Comparison of ENCODE assay signal across 24 cellular contexts in genomic region chr16:86762035-86762550, GRCh38.
A peak's percentile ranks its signal among the peaks of the same experiment; 100 is the strongest.
DNase-seq lines count a peak whose midpoint lies in the region; ATAC-seq and TF ChIP-seq lines count a peak whose summit lies in the region.
"Had no signal": no experiment of that assay in that cellular context is flagged by ENCODE, and none has a peak within 500 bp of the region (broad histone marks: within the 10 kb centered on the region; RNA-seq: fewer than 3 reads in every experiment).

No MANE protein-coding gene starts in this region.

- H3K36me3 ChIP-seq in brain microvascular endothelial cell (replicated peaks), result no peaks in the 10 kb centered on the region
- H3K36me3 ChIP-seq in mesenchymal stem cell (ENCODE audit: control insufficient read depth in 1 of 2, insufficient read depth in 2 of 2, low read depth in 1 of 2, low read length in 2 of 2), result no peaks in the 10 kb centered on the region
- H3K36me3 ChIP-seq in tibial artery, result no peaks in the 10 kb centered on the region
- H3K36me3 ChIP-seq: thyroid gland had no signal

- in situ Hi-C loops in brain microvascular endothelial cell (cut with HindIII; ENCODE audit: low pct_ligation_motif_present, low sequenced_read_pairs), result loop anchor here (25.0 kb wide), 1 partner anchor 175 kb away; the partner anchor contains the start of gene FOXL1

- no peak for TF ChIP-seq CTCF in brain microvascular endothelial cell (IDR thresholded peaks at IDR 0.05; ENCODE audit: low read depth, low read length, missing control alignments)
- TF ChIP-seq CTCF in tibial artery (IDR thresholded peaks at IDR 0.05), result no peak

- H2BK12ac ChIP-seq in mesenchymal stem cell (ENCODE audit: low read length in 2 of 2), result no peak overlapping the region

- H3K79me1 ChIP-seq in mesenchymal stem cell (replicated peaks; ENCODE audit: low read length, poor library complexity, severe bottlenecking), result no peaks in the 10 kb centered on the region

- H3K9me3 ChIP-seq in mesenchymal stem cell (ENCODE audit: control insufficient read depth, low read length) (peaks cover 4% of the 10 kb centered on the region), tibial artery (no peaks in the 10 kb centered on the region)
- H3K9me3 ChIP-seq: thyroid gland had no signal

- no peak overlapping the region for H3K4me2 ChIP-seq in mesenchymal stem cell (ENCODE audit: low read length, poor library complexity, severe bottlenecking)

- no peak overlapping the region for H3K4ac ChIP-seq in mesenchymal stem cell (ENCODE audit: low read depth in 1 of 2, low read length in 2 of 2)

- H3K27me3 ChIP-seq in brain microvascular endothelial cell (replicated peaks) (no peaks in the 10 kb centered on the region), mesenchymal stem cell (ENCODE audit: control insufficient read depth in 1 of 2, insufficient read depth in 1 of 2, low read length in 2 of 2) (peaks cover 0 to 82% of the 10 kb centered on the region in 2 experiments), tibial artery (no peaks in the 10 kb centered on the region)
- H3K27me3 ChIP-seq: thyroid gland had no signal

- WGBS in mesenchymal stem cell, result 76% methylated on average over 10 of the region's 10 CpGs

- H3K4me3 ChIP-seq in brain microvascular endothelial cell (ENCODE audit: low read depth, low read length) (no peak overlapping the region), mesenchymal stem cell (ENCODE audit: insufficient read depth in 1 of 2, low read depth in 1 of 2, low read length in 2 of 2) (peak overlapping the region in 1 of 2 experiments; percentile 75), tibial artery (peak overlapping the region; percentile 27 to 31)
- H3K4me3 ChIP-seq: lung, thyroid gland had no signal

- no peak overlapping the region for H2AK5ac ChIP-seq in mesenchymal stem cell (ENCODE audit: low read length, severe bottlenecking)

- H2BK15ac ChIP-seq in mesenchymal stem cell (ENCODE audit: low read depth, poor library complexity, severe bottlenecking), result no peak overlapping the region

- no peak overlapping the region for H2BK120ac ChIP-seq in mesenchymal stem cell (ENCODE audit: low read depth, low read length)

- H3K4me1 ChIP-seq in mesenchymal stem cell (ENCODE audit: control insufficient read depth, insufficient read depth, low read depth, low read length) (peaks cover 10% of the 10 kb centered on the region), tibial artery (peaks cover 0 to 17% (median 9%) of the 10 kb centered on the region in 4 donors)
- H3K4me1 ChIP-seq: thyroid gland had no signal

- H4K8ac ChIP-seq in mesenchymal stem cell (ENCODE audit: low read length), result no peak overlapping the region

- no peak overlapping the region for H4K91ac ChIP-seq in mesenchymal stem cell (ENCODE audit: low read length)

- no peak overlapping the region for H3K23ac ChIP-seq in mesenchymal stem cell (ENCODE audit: low read length in 2 of 2)

- no peak overlapping the region for H3K18ac ChIP-seq in mesenchymal stem cell (ENCODE audit: low read depth in 1 of 2, low read length in 2 of 2)

- peak; percentile 54 for DNase-seq in cardiac septum (ENCODE audit: low spot score)
- no peak for DNase-seq in left cardiac atrium
- no peak for DNase-seq in brain microvascular endothelial cell
- no peak for DNase-seq in mesenchymal stem cell
- peak in 1 of 2 donors; percentile 57 for DNase-seq in tibial artery
- DNase-seq in AML-193 (lab: John Stamatoyannopoulos, UW), result no peak
- DNase-seq in iPS-NIHi7 (ENCODE audit: extremely low spot score), result no peak
- DNase-seq: activated CD8-positive, alpha-beta T cell treated with anti-CD3 and anti-CD28 coated beads for 36 hours; activated T-cell treated with anti-CD3 and anti-CD28 coated beads, Interleukin-2, amount 50 U/mL, for 48 hours; DMS153; dorsolateral prefrontal cortex; erythroblast; naive B cell; NCI-H2081 treated with DMSO at 0.1 percent for 48 hours; NCI-H526; SHP77 treated with DMSO at 0.1 percent for 48 hours; T-helper 2 cell; thyroid gland had no signal

- ATAC-seq in left cardiac atrium, result no peak
- no peak for ATAC-seq in GM21529 (IDR thresholded peaks at IDR 0.05; ENCODE audit: unreplicated experiment)
- ATAC-seq: activated CD8-positive, alpha-beta T cell treated with anti-CD3 and anti-CD28 coated beads for 36 hours; activated naive CD4-positive, alpha-beta T cell treated with anti-CD3 and anti-CD28 coated beads, Interleukin-2, amount 50 U/mL, for 72 hours; stimulated activated effector memory CD8-positive, alpha-beta T cell treated with anti-CD3 and anti-CD28 coated beads, Interleukin-12 subunit alpha, Interleukin-12 subunit beta, amount 100 ng/mL, for 72 hours; WTC11 had no signal

- no peak overlapping the region for H3K14ac ChIP-seq in mesenchymal stem cell (ENCODE audit: low read length in 2 of 2)

- intact Hi-C loops in cardiac septum (cut with DNase I), result loop anchor here (5.0 kb wide), 1 partner anchor 185 kb away; the partner anchor contains the start of gene FOXL1
- intact Hi-C loops in left cardiac atrium (cut with DNase I), result no loop called here
- intact Hi-C loops in tibial artery (cut with DNase I; ENCODE audit: low total_unique reads), result loop anchor here (5.0 kb wide), 1 partner anchor 300 kb away; no protein-coding TSS in a partner anchor

- H2AFZ ChIP-seq in mesenchymal stem cell (ENCODE audit: low read depth, low read length), result no peak overlapping the region

- no peak overlapping the region for H2BK5ac ChIP-seq in mesenchymal stem cell (ENCODE audit: low read depth, low read length, poor library complexity, severe bottlenecking)

- peak overlapping the region; percentile 40 for H3K9ac ChIP-seq in mesenchymal stem cell (ENCODE audit: low read length)

- H3K27ac ChIP-seq in brain microvascular endothelial cell, result peak overlapping the region; percentile 11
- no peak overlapping the region for H3K27ac ChIP-seq in mesenchymal stem cell (ENCODE audit: low read length, poor library complexity, severe bottlenecking)
- H3K27ac ChIP-seq in tibial artery, result no peak overlapping the region
- H3K27ac ChIP-seq: 22Rv1, dorsolateral prefrontal cortex, thyroid gland had no signal

Comparison
In these comparisons a context has a peak if more than half of its experiments do, and no peak if none do; other contexts are left out.
1. intact Hi-C loops: an anchor here in cardiac septum (5.0 kb wide) and tibial artery (5.0 kb wide); none called in left cardiac atrium.